7 cellular contexts compared by ENCODE assay signal in genomic region chr18:49723648-49724180, GRCh38.
DNase-seq lines count a peak whose midpoint lies in the region; ATAC-seq, FAIRE-seq and TF ChIP-seq lines count a peak whose summit lies in the region.

No MANE protein-coding gene starts in this region.

- ATAC-seq in GM18868 (IDR thresholded peaks at IDR 0.05; ENCODE audit: unreplicated experiment), result peak; percentile 94

- TF ChIP-seq POLR2A in erythroblast (IDR thresholded peaks at IDR 0.05; ENCODE audit: low read length), result no peak

- H3K36me3 Mint-ChIP-seq in type B pancreatic cell, result no peaks in the 10 kb centered on the region

- no peak overlapping the region for H3K4me3 Mint-ChIP-seq in type B pancreatic cell

- H3K27me3 ChIP-seq in HUES48 (ENCODE audit: control insufficient read depth, insufficient read depth, low read length), result no peaks in the 10 kb centered on the region
- no peaks in the 10 kb centered on the region for H3K27me3 ChIP-seq in bronchial epithelial cell (ENCODE audit: control insufficient read depth, insufficient read depth, low read length)

- DNase-seq in bronchial epithelial cell (ENCODE audit: low read depth) (peak; percentile 67), renal cortical epithelial cell (ENCODE audit: low read depth) (peak; percentile 16), erythroblast (lab: John Stamatoyannopoulos, UW) (no peak), type B pancreatic cell (ENCODE audit: extremely low spot score, unreplicated experiment) (no peak), D721Med (ENCODE audit: insufficient read length, low spot score) (no peak)

- TF ChIP-seq CTCF in bronchial epithelial cell (IDR thresholded peaks at IDR 0.05; ENCODE audit: insufficient read depth, low read length, severe bottlenecking) (no peak), type B pancreatic cell (conservative IDR thresholded peaks at IDR 0.05) (no peak), D721Med (IDR thresholded peaks at IDR 0.05; ENCODE audit: insufficient read depth, missing control alignments) (no peak)

- no peak overlapping the region for H3K4me3 ChIP-seq in HUES48 (ENCODE audit: low read depth, low read length)
- no peak overlapping the region for H3K4me3 ChIP-seq in bronchial epithelial cell (ENCODE audit: low read depth, low read length)

- peaks cover 15% of the 10 kb centered on the region for H3K4me1 Mint-ChIP-seq in type B pancreatic cell (ENCODE audit: unreplicated experiment)

- H3K4me1 ChIP-seq in HUES48 (ENCODE audit: control insufficient read depth, insufficient read depth, low read length), result peaks cover 6% of the 10 kb centered on the region; the same call in 1 of the 2 replicates

- peak overlapping the region; percentile 78 for H3K27ac ChIP-seq in HUES48 (ENCODE audit: low read depth, low read length)

- FAIRE-seq in bronchial epithelial cell (lab: Jason Lieb, UNC) (no peak), D721Med (lab: Jason Lieb, UNC) (no peak)

- no peaks in the 10 kb centered on the region for H3K9me3 ChIP-seq in HUES48 (ENCODE audit: control insufficient read depth, insufficient read depth, low read length)

- H3K27me3 Mint-ChIP-seq in type B pancreatic cell, result peaks cover 13% of the 10 kb centered on the region

- H3K9ac ChIP-seq in HUES48 (ENCODE audit: low read depth, low read length), result no peak overlapping the region

- H3K36me3 ChIP-seq in HUES48 (ENCODE audit: control insufficient read depth, insufficient read depth, low read length) (no peaks in the 10 kb centered on the region), bronchial epithelial cell (ENCODE audit: control insufficient read depth, insufficient read depth, low read length) (no peaks in the 10 kb centered on the region)

- H3K9me3 Mint-ChIP-seq in type B pancreatic cell, result no peaks in the 10 kb centered on the region

- no peak overlapping the region for H3K27ac Mint-ChIP-seq in type B pancreatic cell

Comparison
In these comparisons a context has a peak if more than half of its experiments do, and no peak if none do; other contexts are left out.
1. DNase-seq: peak in bronchial epithelial cell (single experiment) and renal cortical epithelial cell (single experiment); none in erythroblast (0 of 2), type B pancreatic cell (single experiment) and D721Med (single experiment).